ENCODE assay signal across 13 cellular contexts in the genomic region with DNA sequence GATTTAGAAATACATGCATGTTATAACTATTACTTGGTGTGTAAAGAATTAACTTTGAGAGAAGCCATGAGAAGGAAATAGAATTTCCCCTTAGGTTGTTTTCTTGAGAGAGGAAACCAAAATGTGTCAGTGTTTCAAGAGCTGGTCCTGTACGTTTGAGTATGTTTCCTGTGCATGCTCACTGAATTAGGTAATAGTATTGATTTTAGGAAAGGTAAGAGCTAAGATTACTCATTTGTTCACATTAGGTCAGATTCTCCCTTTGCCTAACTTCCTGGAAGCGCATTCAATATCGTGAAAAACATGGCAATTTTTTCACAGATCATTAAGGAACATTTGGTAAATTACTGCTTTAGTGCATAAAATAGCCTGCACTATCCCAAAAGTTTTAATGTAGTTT. TPM values are rescaled to one million over a fixed set of nuclear protein-coding genes. Genes with fewer than 3 reads are reported as not detected.
DNase-seq lines count a peak whose midpoint lies in the region; ATAC-seq, FAIRE-seq and TF ChIP-seq lines count a peak whose summit lies in the region.
"Had no signal": no experiment of that assay in that cellular context is flagged by ENCODE, and none has a peak within 500 bp of the region (broad histone marks: within the 10 kb centered on the region; RNA-seq: fewer than 3 reads in every experiment).

No MANE protein-coding gene starts in this region.

- peaks cover 2% of the 10 kb centered on the region for H3K36me3 Mint-ChIP-seq in effector memory CD8-positive, alpha-beta T cell (ENCODE audit: insufficient read depth)

- peaks cover 24 to 33% of the 10 kb centered on the region in 2 donors for H3K4me1 Mint-ChIP-seq in effector memory CD8-positive, alpha-beta T cell (ENCODE audit: low read depth in 2 of 2)

- no peak for DNase-seq in GM12891 (ENCODE audit: insufficient read length, low spot score)
- DNase-seq in effector memory CD8-positive, alpha-beta T cell: no peak
- no peak for DNase-seq in frontal cortex (ENCODE audit: low spot score in 2 of 2)
- no peak for DNase-seq in activated CD8-positive, alpha-beta memory T cell treated with anti-CD3 and anti-CD28 coated beads, Interleukin-2, amount 50 U/mL, for 4 hours
- DNase-seq: Calu3; head of caudate nucleus; NCI-H1417; small intestine; stimulated activated naive B cell treated with anti-CD40 and anti-IgM and Interleukin-4, amounts not matched to agents 10 μg/mL and 1 μg/mL and 100 μg/mL, for 72 hours had no signal

- peak overlapping the region in 1 of 2 donors; percentile 26 for H3K4me3 Mint-ChIP-seq in effector memory CD8-positive, alpha-beta T cell
- H3K4me3 Mint-ChIP-seq: stimulated activated naive B cell treated with anti-CD40 and anti-IgM and Interleukin-4, amounts not matched to agents 10 μg/mL and 1 μg/mL and 100 μg/mL, for 72 hours had no signal

- ATAC-seq in GM19452 (IDR thresholded peaks at IDR 0.05; ENCODE audit: unreplicated experiment) (peak; percentile 44), HG03558 (IDR thresholded peaks at IDR 0.05; ENCODE audit: extremely low read depth, unreplicated experiment) (peak; percentile 37), HG03108 (IDR thresholded peaks at IDR 0.05; ENCODE audit: unreplicated experiment) (no peak), GM19328 (IDR thresholded peaks at IDR 0.05; ENCODE audit: unreplicated experiment) (no peak)
- ATAC-seq in effector memory CD8-positive, alpha-beta T cell (replicated peaks): peak; percentile 66

- no peak for TF ChIP-seq POLR2A in GM12891 (IDR thresholded peaks at IDR 0.05; ENCODE audit: low read depth, low read length)

- no peaks in the 10 kb centered on the region for H3K9me3 Mint-ChIP-seq in effector memory CD8-positive, alpha-beta T cell

- H3K27me3 Mint-ChIP-seq in effector memory CD8-positive, alpha-beta T cell: no peaks in the 10 kb centered on the region

- H3K27ac Mint-ChIP-seq in effector memory CD8-positive, alpha-beta T cell: peak overlapping the region in 1 of 2 donors; percentile 70

- peak; percentile 73 for FAIRE-seq in GM12891 (lab: Jason Lieb, UNC)
- FAIRE-seq in frontal cortex (lab: Jason Lieb, UNC): no peak
- FAIRE-seq: small intestine had no signal

TF ChIP-seq in GM12891, 5 proteins besides CTCF, POLR2A, EP300 and RAD21:
- no peak for TF ChIP-seq TAF1 (IDR thresholded peaks at IDR 0.05; ENCODE audit: low read depth, low read length)
- TF ChIP-seq POLR2AphosphoS5 (IDR thresholded peaks at IDR 0.05; ENCODE audit: low read depth, low read length): no peak

RNA-seq across cellular contexts. Expression of a gene that starts 49.3 kb away (rescaled TPM):
- polyA plus RNA-seq in GM12891 (2012; ENCODE audit: low read depth, missing spikeins): 30.1 TPM
- 86.0 TPM for total RNA-seq in frontal cortex

Comparison
In these comparisons a context has a peak if more than half of its experiments do, and no peak if none do; other contexts are left out.
1. ATAC-seq: peak in GM19452 (single experiment), HG03558 (single experiment) and effector memory CD8-positive, alpha-beta T cell (single experiment); none in HG03108 (single experiment) and GM19328 (single experiment).